In the genomic region with DNA sequence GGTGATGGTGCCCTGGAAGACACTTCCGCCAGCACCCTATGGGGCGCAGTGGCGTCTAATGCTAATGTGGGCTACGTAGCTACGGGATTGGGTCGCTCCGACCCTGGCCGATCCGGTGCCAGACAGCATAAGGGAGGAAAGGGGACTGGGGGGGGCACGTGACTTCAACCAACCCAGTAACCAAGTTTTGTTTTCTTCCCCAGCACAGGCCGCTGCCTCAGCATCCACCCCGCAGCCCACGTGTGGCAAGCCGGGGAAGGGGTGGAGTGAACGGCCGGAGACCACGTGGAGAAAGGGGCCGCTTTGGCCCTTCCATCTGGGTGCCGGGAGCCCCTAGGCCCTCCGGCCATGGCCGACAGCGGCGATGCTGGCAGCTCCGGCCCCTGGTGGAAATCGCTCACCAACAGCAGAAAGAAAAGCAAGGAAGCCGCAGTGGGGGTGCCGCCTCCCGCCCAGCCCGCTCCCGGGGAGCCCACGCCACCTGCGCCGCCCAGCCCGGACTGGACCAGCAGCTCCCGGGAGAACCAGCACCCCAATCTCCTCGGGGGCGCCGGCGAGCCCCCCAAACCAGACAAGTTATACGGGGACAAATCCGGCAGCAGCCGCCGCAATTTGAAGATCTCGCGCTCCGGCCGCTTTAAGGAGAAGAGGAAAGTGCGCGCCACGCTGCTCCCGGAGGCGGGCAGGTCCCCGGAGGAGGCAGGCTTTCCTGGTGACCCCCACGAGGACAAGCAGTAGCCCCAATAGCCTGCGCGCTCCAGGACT, we compare ENCODE assay signal across 11 cellular contexts. TPM values are rescaled to one million over a fixed set of nuclear protein-coding genes. Genes with fewer than 3 reads are reported as not detected.
DNase-seq lines count a peak whose midpoint lies in the region; ATAC-seq and TF ChIP-seq lines count a peak whose summit lies in the region.
"Had no signal": no experiment of that assay in that cellular context is flagged by ENCODE, and none has a peak within 500 bp of the region (broad histone marks: within the 10 kb centered on the region; RNA-seq: fewer than 3 reads in every experiment).

No MANE protein-coding gene starts in this region.

- peaks cover 38% of the 10 kb centered on the region for H3K4me1 ChIP-seq in HUES48 (ENCODE audit: control insufficient read depth, insufficient read depth, low read length)
- H3K4me1 ChIP-seq in spleen, result peaks cover 23 to 47% (median 42%) of the 10 kb centered on the region in 6 donors
- H3K4me1 ChIP-seq in BE2C, result no peaks in the 10 kb centered on the region

- no peak for TF ChIP-seq POLR2A in spleen (IDR thresholded peaks at IDR 0.05)

- H3K9ac ChIP-seq in HUES48 (ENCODE audit: low read depth, low read length), result peak overlapping the region; percentile 50

- H3K4me3 Mint-ChIP-seq in T-helper 17 cell, result no peak overlapping the region

- H3K27me3 ChIP-seq in HUES48 (ENCODE audit: control insufficient read depth, insufficient read depth, low read length) (peaks cover 32% of the 10 kb centered on the region), spleen (replicated peaks in 1 of 7) (peaks cover 7 to 91% (median 61%) of the 10 kb centered on the region in 7 donors), BE2C (peaks cover 93% of the 10 kb centered on the region)

- peaks cover 7% of the 10 kb centered on the region for H3K4me1 Mint-ChIP-seq in T-helper 17 cell

- no peak overlapping the region for H3K27ac ChIP-seq in HUES48 (ENCODE audit: low read depth, low read length)
- no peak overlapping the region for H3K27ac ChIP-seq in spleen

- in situ Hi-C loops in GM13976 (cut with MboI; ENCODE audit: low sequenced_read_pairs, unreplicated experiment), result no loop called here

- DNase-seq in astrocyte of the hippocampus (ENCODE audit: low read depth, low spot score) (peak; percentile 38), kidney tubule cell (ENCODE audit: low spot score) (peak; percentile 13), spleen (peak; percentile 76), SW 1271 (lab: John Stamatoyannopoulos, UW) (no peak), GM13976 (ENCODE audit: low spot score) (no peak), BE2C (no peak), T-helper 17 cell (no peak)
- DNase-seq: MM.1S had no signal

- WGBS in spleen, 5 donors, result 2 to 18% (median 9%) methylated on average over 29 to 56 of the region's 56 CpGs

- TF ChIP-seq CTCF in spleen (IDR thresholded peaks at IDR 0.05 in 8 of 11, conservative IDR thresholded peaks at IDR 0.05 in 3 of 11) (no peak), GM13976 (IDR thresholded peaks at IDR 0.05; ENCODE audit: borderline replicate concordance, control extremely low read depth, extremely low read depth, insufficient read depth, missing control alignments) (no peak), BE2C (IDR thresholded peaks at IDR 0.05; ENCODE audit: low read depth, low read length) (no peak)

- H3K36me3 ChIP-seq in HUES48 (ENCODE audit: control insufficient read depth, insufficient read depth, low read length), result peaks cover 8% of the 10 kb centered on the region; the same call in 1 of the 2 replicates
- H3K36me3 ChIP-seq in spleen, result no peaks in the 10 kb centered on the region
- no peaks in the 10 kb centered on the region for H3K36me3 ChIP-seq in BE2C

- H3K9me3 ChIP-seq in HUES48 (ENCODE audit: control insufficient read depth, insufficient read depth, low read length) (no peaks in the 10 kb centered on the region), spleen (no peaks in the 10 kb centered on the region), BE2C (no peaks in the 10 kb centered on the region), T-helper 17 cell (ENCODE audit: control insufficient read depth, low read length, poor library complexity, severe bottlenecking) (no peaks in the 10 kb centered on the region)

- peaks cover 2% of the 10 kb centered on the region for H3K36me3 Mint-ChIP-seq in T-helper 17 cell (ENCODE audit: low read depth)

- H3K27me3 Mint-ChIP-seq in T-helper 17 cell, result peaks cover 82% of the 10 kb centered on the region

- no peak overlapping the region for H3K27ac Mint-ChIP-seq in T-helper 17 cell

- H3K4me3 ChIP-seq in HUES48 (ENCODE audit: low read depth, low read length) (peak overlapping the region; percentile 87), spleen (peak overlapping the region in 7 of 8 donors; percentile 31 to 65 (median 38)), BE2C (ENCODE audit: low read depth, low read length) (no peak overlapping the region)
- H3K4me3 ChIP-seq: lung had no signal

- intact Hi-C loops in spleen (cut with DNase I; ENCODE audit: low total_unique reads), result no loop called here

- ATAC-seq in T-helper 17 cell, result no peak

RNA-seq across cellular contexts. Expression of a gene that starts 2.5 kb away (rescaled TPM):
- not detected for total RNA-seq in spleen
- under 1 TPM in 2 of 3 donors, not detected in 1; 0.06 to 0.11 TPM for polyA plus RNA-seq in spleen
- not detected for polyA plus RNA-seq in BE2C (2012; ENCODE audit: insufficient read depth, insufficient read length, low read depth)
- total RNA-seq in T-helper 17 cell, result not detected
- total RNA-seq: activated CD8-positive, alpha-beta memory T cell treated with anti-CD3 and anti-CD28 coated beads for 36 hours had no signal

Comparison
In these comparisons a context has a peak if more than half of its experiments do, and no peak if none do; other contexts are left out.
1. DNase-seq: peak in astrocyte of the hippocampus (single experiment), kidney tubule cell (single experiment) and spleen (single experiment); none in SW 1271 (0 of 2), GM13976 (single experiment), BE2C (single experiment) and T-helper 17 cell (0 of 3).